1 cellular context compared by ENCODE assay signal in genomic region chr19:2221250-2221831, GRCh38.
TF ChIP-seq lines count a peak whose summit lies in the region.

No MANE protein-coding gene starts in this region.

TF ChIP-seq in endothelial cell of umbilical vein, 7 proteins besides CTCF, POLR2A, EP300 and RAD21:
- TF ChIP-seq EZH2 (IDR thresholded peaks at IDR 0.05; ENCODE audit: borderline replicate concordance, low read depth, low read length, severe bottlenecking) (no peak), MAX (IDR thresholded peaks at IDR 0.05; ENCODE audit: insufficient read depth, insufficient read length) (no peak), MYC (IDR thresholded peaks at IDR 0.05; ENCODE audit: low read depth, low read length) (no peak), POLR2AphosphoS5 (IDR thresholded peaks at IDR 0.05; ENCODE audit: insufficient read depth, low read depth, low read length) (no peak), JUN (IDR thresholded peaks at IDR 0.05; ENCODE audit: borderline replicate concordance, insufficient read depth, insufficient read length, low read depth) (no peak), GATA2 (IDR thresholded peaks at IDR 0.05; ENCODE audit: insufficient read depth, insufficient read length, low read depth, low read length) (no peak), FOS (IDR thresholded peaks at IDR 0.05; ENCODE audit: borderline replicate concordance, insufficient read depth, low read length) (no peak)
